1 cellular context compared by ENCODE assay signal in genomic region chr9:101398335-101398929, GRCh38.
A peak's percentile ranks its signal among the peaks of the same experiment; 100 is the strongest.
TF ChIP-seq lines count a peak whose summit lies in the region.

Gene MRPL50, minus strand, starts transcription at chr9:101398618. Its CDS starts 26 bp downstream, at chr9:101398592.
Gene ZNF189, plus strand, starts transcription at chr9:101398851. Its CDS starts 306 bp downstream, at chr9:101399157.

TF ChIP-seq in HepG2, 621 proteins besides CTCF, POLR2A, EP300 and RAD21 (continued from another document):
- TF ChIP-seq ELK4 (CRISPR knock-in tag; IDR thresholded peaks at IDR 0.05; ENCODE audit: borderline replicate concordance) (no peak), ZNF567 (CRISPR knock-in tag; IDR thresholded peaks at IDR 0.05; ENCODE audit: borderline replicate concordance) (no peak), GABPB1 (CRISPR knock-in tag; IDR thresholded peaks at IDR 0.05) (peak; percentile 95), ZNF256 (CRISPR knock-in tag; conservative IDR thresholded peaks at IDR 0.05) (no peak; the same call in 1 of the 2 replicates), SNAI1 (CRISPR knock-in tag; IDR thresholded peaks at IDR 0.05; ENCODE audit: borderline replicate concordance) (no peak), ESRRA (CRISPR knock-in tag; IDR thresholded peaks at IDR 0.05; ENCODE audit: low read depth) (peak; percentile 33; the same call in 1 of the 2 replicates), ZFP36L1 (CRISPR knock-in tag; IDR thresholded peaks at IDR 0.05) (no peak), ZSCAN25 (CRISPR knock-in tag; IDR thresholded peaks at IDR 0.05) (no peak; the same call in 1 of the 2 replicates), FOXC1 (CRISPR knock-in tag; IDR thresholded peaks at IDR 0.05; ENCODE audit: borderline replicate concordance) (peak; percentile 46; the same call in 1 of the 2 replicates), ZNF484 (CRISPR knock-in tag; IDR thresholded peaks at IDR 0.05; ENCODE audit: borderline replicate concordance, low read depth) (0 out of 2 replicates have a peak, but pooled peaks have one; percentile 29), ISX (CRISPR knock-in tag; conservative IDR thresholded peaks at IDR 0.05) (no peak), ZNF337 (CRISPR knock-in tag; IDR thresholded peaks at IDR 0.05; ENCODE audit: borderline replicate concordance, low read depth) (no peak), SALL1 (CRISPR knock-in tag; IDR thresholded peaks at IDR 0.05) (peak; percentile 89), ZBTB8A (CRISPR knock-in tag; IDR thresholded peaks at IDR 0.05; ENCODE audit: borderline replicate concordance, low read depth) (no peak), SP140L (CRISPR knock-in tag; IDR thresholded peaks at IDR 0.05; ENCODE audit: borderline replicate concordance) (peak; percentile 72; the same call in 1 of the 2 replicates), GATA4 (IDR thresholded peaks at IDR 0.05; ENCODE audit: borderline replicate concordance, low read depth) (no peak), NFKBIZ (CRISPR knock-in tag; IDR thresholded peaks at IDR 0.05) (0 out of 2 replicates have a peak, but pooled peaks have one; percentile 36), ZNF563 (CRISPR knock-in tag; IDR thresholded peaks at IDR 0.05) (peak; percentile 54; the same call in 1 of the 2 replicates), TEAD3 (CRISPR knock-in tag; optimal IDR thresholded peaks at IDR 0.05; ENCODE audit: borderline replicate concordance) (peak; percentile 74), ZNF780A (CRISPR knock-in tag; IDR thresholded peaks at IDR 0.05) (no peak), ZNF879 (CRISPR knock-in tag; IDR thresholded peaks at IDR 0.05) (peak; percentile 67; the same call in 1 of the 2 replicates), NFIC (IDR thresholded peaks at IDR 0.05; ENCODE audit: low read length) (no peak), BCL6 (CRISPR knock-in tag; IDR thresholded peaks at IDR 0.05) (peak; percentile 51), ZNF710 (CRISPR knock-in tag; IDR thresholded peaks at IDR 0.05; ENCODE audit: borderline replicate concordance) (no peak), SKIL (CRISPR knock-in tag; IDR thresholded peaks at IDR 0.05; ENCODE audit: borderline replicate concordance) (no peak), CHD2 (IDR thresholded peaks at IDR 0.05; ENCODE audit: low read depth, low read length) (peak; percentile 70), YY1 (IDR thresholded peaks at IDR 0.05; ENCODE audit: insufficient read depth, insufficient replicate concordance, low read depth, low read length) (peak; percentile 96), REPIN1 (CRISPR knock-in tag; IDR thresholded peaks at IDR 0.05; ENCODE audit: borderline replicate concordance, low read depth) (peak; percentile 87), ZSCAN5A (CRISPR knock-in tag; IDR thresholded peaks at IDR 0.05; ENCODE audit: borderline replicate concordance) (peak; percentile 88), MNT (IDR thresholded peaks at IDR 0.05) (peak; percentile 35), BHLHE40 (IDR thresholded peaks at IDR 0.05; ENCODE audit: low read length) (peak; percentile 30), ZHX2 (IDR thresholded peaks at IDR 0.05; ENCODE audit: low read depth) (peak; percentile 89), ZHX2 (CRISPR knock-in tag; IDR thresholded peaks at IDR 0.05; ENCODE audit: borderline replicate concordance) (no peak), MIER2 (CRISPR knock-in tag; IDR thresholded peaks at IDR 0.05) (peak; percentile 69; the same call in 1 of the 2 replicates), USF2 (IDR thresholded peaks at IDR 0.05; ENCODE audit: low read depth, low read length) (no peak), USF2 (CRISPR knock-in tag; IDR thresholded peaks at IDR 0.05; ENCODE audit: borderline replicate concordance) (peak; percentile 51; the same call in 1 of the 2 replicates), MXD1 (CRISPR knock-in tag; IDR thresholded peaks at IDR 0.05) (no peak), ZNF891 (CRISPR knock-in tag; IDR thresholded peaks at IDR 0.05) (no peak), FOXA1 (IDR thresholded peaks at IDR 0.05) (no peak), FOXA1 (CRISPR knock-in tag; IDR thresholded peaks at IDR 0.05) (0 out of 2 replicates have a peak, but pooled peaks have one; percentile 3), ZNF614 (CRISPR knock-in tag; IDR thresholded peaks at IDR 0.05; ENCODE audit: borderline replicate concordance) (peak; percentile 76), RFXAP (CRISPR knock-in tag; IDR thresholded peaks at IDR 0.05; ENCODE audit: borderline replicate concordance) (peak; percentile 97), SP5 (CRISPR knock-in tag; IDR thresholded peaks at IDR 0.05; ENCODE audit: borderline replicate concordance, low read depth) (0 out of 2 replicates have a peak, but pooled peaks have one; percentile 29), ZBTB21 (CRISPR knock-in tag; IDR thresholded peaks at IDR 0.05) (no peak; the same call in 1 of the 2 replicates), TAF1 (CRISPR knock-in tag; IDR thresholded peaks at IDR 0.05) (peak; percentile 94)
